In the genomic region with DNA sequence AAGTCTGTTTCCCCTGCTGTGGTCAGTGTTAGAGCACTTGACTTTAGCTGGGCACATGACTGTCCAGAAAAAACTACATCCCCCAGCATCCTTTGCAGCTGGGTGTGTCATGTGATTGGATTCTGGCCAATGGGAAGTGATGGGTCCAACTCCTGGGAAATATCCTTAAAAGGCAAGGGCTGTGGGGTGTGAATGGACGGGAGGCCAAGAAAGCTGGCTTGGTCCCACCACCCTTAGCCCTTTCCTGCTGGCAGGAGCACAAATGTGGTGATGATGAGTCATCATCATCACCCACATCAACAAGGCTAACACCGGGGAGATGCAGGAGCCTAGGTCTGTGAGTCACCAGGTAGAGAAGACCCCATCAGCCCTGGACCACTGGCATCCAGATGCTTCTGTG, we compare ENCODE assay signal across 9 cellular contexts.
DNase-seq lines count a peak whose midpoint lies in the region; TF ChIP-seq lines count a peak whose summit lies in the region.
"Had no signal": no experiment of that assay in that cellular context is flagged by ENCODE, and none has a peak within 500 bp of the region (broad histone marks: within the 10 kb centered on the region; RNA-seq: fewer than 3 reads in every experiment).

No MANE protein-coding gene starts in this region.

- no peak for TF ChIP-seq CTCF in Peyer's patch (IDR thresholded peaks at IDR 0.05)

- no peak overlapping the region for H3K4me3 ChIP-seq in Peyer's patch
- H3K4me3 ChIP-seq: psoas muscle had no signal

- no peaks in the 10 kb centered on the region for H3K9me3 ChIP-seq in Peyer's patch
- H3K9me3 ChIP-seq: psoas muscle had no signal

- no peaks in the 10 kb centered on the region for H3K36me3 ChIP-seq in Peyer's patch

- H3K27ac ChIP-seq in Peyer's patch = no peak overlapping the region
- H3K27ac ChIP-seq: psoas muscle had no signal

- no peak for TF ChIP-seq POLR2A in Peyer's patch (IDR thresholded peaks at IDR 0.05)

- H3K27me3 ChIP-seq in Peyer's patch = no peaks in the 10 kb centered on the region

- H3K4me1 ChIP-seq in Peyer's patch = no peaks in the 10 kb centered on the region
- H3K4me1 ChIP-seq: psoas muscle had no signal

- in situ Hi-C loops in Caki2 (cut with HindIII; ENCODE audit: low pct_unique_long_range_greater_than_20kb, low sequenced_read_pairs) = no loop called here

- peak; percentile 86 for DNase-seq in Caki2 (ENCODE audit: low read depth)
- DNase-seq in LoVo (ENCODE audit: low spot score) = peak; percentile 49
- peak; percentile 17 for DNase-seq in cerebellar cortex (ENCODE audit: low spot score)
- DNase-seq in medulla oblongata (ENCODE audit: extremely low spot score) = peak; percentile 8
- DNase-seq in DMS53 treated with DMSO at 0.1 percent for 48 hours (lab: John Stamatoyannopoulos, UW; ENCODE audit: unreplicated experiment) = no peak
- no peak for DNase-seq in Peyer's patch
- DNase-seq in activated gamma-delta T cell treated with Interleukin-2 at 50 U/mL for 16 hours = no peak
- DNase-seq in putamen (ENCODE audit: low spot score) = no peak

Comparison
In these comparisons a context has a peak if more than half of its experiments do, and no peak if none do; other contexts are left out.
1. DNase-seq: peak in Caki2 (single experiment), LoVo (single experiment), cerebellar cortex (single experiment) and medulla oblongata (single experiment); none in DMS53 treated with DMSO at 0.1 percent for 48 hours (single experiment), Peyer's patch (0 of 3), activated gamma-delta T cell treated with Interleukin-2 at 50 U/mL for 16 hours (single experiment) and putamen (single experiment).